ENCODE assay signal across 9 cellular contexts in the genomic region with DNA sequence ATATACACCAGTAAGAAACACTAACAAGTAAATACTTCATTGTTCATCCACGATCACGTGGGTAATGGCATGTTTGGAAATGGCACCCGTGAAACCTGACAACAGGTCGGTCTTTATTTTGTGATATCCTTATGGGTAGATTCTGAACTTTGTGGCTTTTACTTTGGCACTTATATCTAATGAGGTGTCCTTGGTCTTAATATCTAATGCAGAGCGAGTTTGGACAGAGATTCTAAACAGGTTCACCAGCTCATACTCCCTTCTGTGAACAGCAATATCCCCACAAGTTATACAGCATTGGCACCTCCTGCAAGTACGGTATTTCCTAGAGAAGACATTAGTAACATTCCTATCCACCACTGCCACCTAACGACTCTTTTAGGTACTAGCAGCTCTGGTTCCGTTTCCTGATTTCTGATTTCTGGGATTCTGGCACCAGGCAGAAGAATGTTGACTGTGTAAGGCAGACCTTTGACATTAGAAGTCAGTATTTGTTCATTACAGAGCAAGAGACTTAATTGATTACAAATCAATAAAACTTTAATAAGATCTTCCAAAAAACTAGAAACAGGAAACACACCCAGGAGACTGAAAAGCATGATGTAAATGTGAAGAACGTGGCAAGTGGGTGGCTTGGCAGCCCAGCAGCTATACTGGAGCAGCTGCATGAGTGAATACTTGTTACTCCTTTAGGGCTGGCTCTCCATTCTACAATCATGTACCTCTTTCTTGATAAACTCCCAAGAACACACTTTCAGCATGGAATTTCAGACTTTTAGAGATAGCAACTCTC. TPM values are rescaled to one million over a fixed set of nuclear protein-coding genes. Genes with fewer than 3 reads are reported as not detected.
A peak's percentile ranks its signal among the peaks of the same experiment; 100 is the strongest.
DNase-seq lines count a peak whose midpoint lies in the region; ATAC-seq, FAIRE-seq and TF ChIP-seq lines count a peak whose summit lies in the region.
"Had no signal": no experiment of that assay in that cellular context is flagged by ENCODE, and none has a peak within 500 bp of the region (broad histone marks: within the 10 kb centered on the region; RNA-seq: fewer than 3 reads in every experiment).

No MANE protein-coding gene starts in this region.

- POLR2A ChIA-PET in K562 (lab: Yijun Ruan, JAX) = interaction anchor here (0.6 to 1.5 kb wide), 3 partner anchors 17 to 129 kb away, joined by 3 read pairs; no protein-coding TSS in a partner anchor

- TF ChIP-seq EP300 in K562 (IDR thresholded peaks at IDR 0.05; ENCODE audit: low read length) = no peak

- H3K4me3 ChIP-seq in K562 (no peak overlapping the region), smooth muscle cell (no peak overlapping the region)

- no peaks in the 10 kb centered on the region for H3K79me2 ChIP-seq in K562 (ENCODE audit: control insufficient read depth, insufficient read depth, low read length)
- H3K79me2 ChIP-seq in smooth muscle cell (ENCODE audit: low read depth) = no peaks in the 10 kb centered on the region

- H3K27me3 ChIP-seq in K562 (ENCODE audit: control insufficient read depth in 2 of 2, insufficient read depth in 2 of 2, low read length in 2 of 2) (no peaks in the 10 kb centered on the region), smooth muscle cell (ENCODE audit: low read depth) (no peaks in the 10 kb centered on the region)

- CTCF ChIA-PET in K562 (lab: Yijun Ruan, JAX; ENCODE audit: low intra/inter-chr PET ratio) = interaction anchor here (0.9 to 3.4 kb wide), 7 partner anchors 8 to 164 kb away, joined by 3 to 49 read pairs (median 4); no protein-coding TSS in a partner anchor

- H3F3A ChIP-seq in smooth muscle cell (ENCODE audit: low read depth) = no peaks in the 10 kb centered on the region

- peak; percentile 61 for ATAC-seq in GM21390 (IDR thresholded peaks at IDR 0.05; ENCODE audit: unreplicated experiment)
- ATAC-seq in K562 = peak; percentile 87
- no peak for ATAC-seq in GM21717 (IDR thresholded peaks at IDR 0.05; ENCODE audit: unreplicated experiment)

- in situ Hi-C loops in K562 (cut with MboI) = loop anchor here (5.0 kb wide), 2 partner anchors 79 to 161 kb away; no protein-coding TSS in a partner anchor

- no peak for TF ChIP-seq POLR2A in K562 (conservative IDR thresholded peaks at IDR 0.05)

- H3K9me3 ChIP-seq in K562 (replicated peaks; ENCODE audit: control insufficient read depth, insufficient read depth, low read depth, low read length) = no peaks in the 10 kb centered on the region
- H3K9me3 ChIP-seq in smooth muscle cell (replicated peaks; ENCODE audit: low read depth) = no peaks in the 10 kb centered on the region

- H3K4me1 ChIP-seq in K562 (replicated peaks in 1 of 2; ENCODE audit: control insufficient read depth in 2 of 2, insufficient read depth in 2 of 2, low read length in 2 of 2) (no peaks in the 10 kb centered on the region; a peak in 1 of 5 replicates), smooth muscle cell (ENCODE audit: low read depth) (no peaks in the 10 kb centered on the region)

- intact Hi-C loops in K562 (cut with micrococcal nuclease) = loop anchor here (1.0 to 5.0 kb wide), 2 partner anchors 34 to 82 kb away; no protein-coding TSS in a partner anchor

- H3K9me1 ChIP-seq in K562 (ENCODE audit: control insufficient read depth, insufficient read depth, low read length) = no peaks in the 10 kb centered on the region

- peak; percentile 80 to 85 for TF ChIP-seq RAD21 in K562 (CRISPR knock-in tag; conservative IDR thresholded peaks at IDR 0.05 in 1 of 2, IDR thresholded peaks at IDR 0.05 in 1 of 2)

- H3K4me2 ChIP-seq in K562 (ENCODE audit: insufficient read depth, low read length) = no peak overlapping the region
- no peak overlapping the region for H3K4me2 ChIP-seq in smooth muscle cell

- H3K36me3 ChIP-seq in K562 (ENCODE audit: control insufficient read depth, insufficient read depth, low read length) (no peaks in the 10 kb centered on the region), smooth muscle cell (ENCODE audit: low read depth) (no peaks in the 10 kb centered on the region)

- DNase-seq in DMS 273 (lab: John Stamatoyannopoulos, UW; ENCODE audit: unreplicated experiment) (peak; percentile 87), NCI-H1048 (lab: John Stamatoyannopoulos, UW) (peak; percentile 50), SK-N-DZ (ENCODE audit: low spot score) (peak; percentile 53), K562 (ENCODE audit: extremely low read depth in 1 of 4, low spot score in 3 of 4) (peak; percentile 41 to 70 (median 52)), iPS DF 4.7 (ENCODE audit: extremely low read depth, low spot score) (peak; percentile 72), smooth muscle cell (lab: John Stamatoyannopoulos, UW; ENCODE audit: unreplicated experiment) (no peak)

- H2AFZ ChIP-seq in K562 (ENCODE audit: low read depth, low read length) (peak overlapping the region; percentile 52), smooth muscle cell (ENCODE audit: low read depth) (no peak overlapping the region)

- H3K27ac ChIP-seq in K562 (ENCODE audit: extremely low read depth, low read depth, low read length) = no peak overlapping the region
- no peak overlapping the region for H3K27ac ChIP-seq in smooth muscle cell (ENCODE audit: low read depth)

- no peak overlapping the region for H3K9ac ChIP-seq in K562 (ENCODE audit: insufficient read depth in 1 of 2, low read depth in 2 of 2, low read length in 2 of 2)
- H3K9ac ChIP-seq in smooth muscle cell (ENCODE audit: low read depth) = no peak overlapping the region

- BruUV-seq in K562 (replicated peaks; lab: Mats Ljungman, UMichigan) = no TSS peak

- H4K20me1 ChIP-seq in K562 (replicated peaks; ENCODE audit: control insufficient read depth, insufficient read depth, low read length) (no peaks in the 10 kb centered on the region), smooth muscle cell (ENCODE audit: low read depth) (peaks cover 3% of the 10 kb centered on the region)

- 15% methylated on average over 9 of the region's 9 CpGs for WGBS in K562 (ENCODE audit: insufficient coverage, low coverage, missing lambda C conversion rate)
- WGBS in smooth muscle cell (ENCODE audit: low lambda C conversion rate) = 41% methylated on average over 9 of the region's 9 CpGs

- TF ChIP-seq CTCF in K562 (IDR thresholded peaks at IDR 0.05 in 2 of 3, conservative IDR thresholded peaks at IDR 0.05 in 1 of 3; ENCODE audit: insufficient read depth in 2 of 3, low read depth in 1 of 3, low read length in 3 of 3) (peak; percentile 70 to 79 (median 70)), smooth muscle cell (IDR thresholded peaks at IDR 0.05; ENCODE audit: borderline replicate concordance, insufficient read depth, poor library complexity, severe bottlenecking) (peak; percentile 75)

- FAIRE-seq in K562 (lab: Jason Lieb, UNC) = peak; percentile 92

RNA-seq across cellular contexts. Expression of gene ANG, which starts 2.5 kb away (rescaled TPM):
- polyA plus RNA-seq in SK-N-DZ (2014; cell fraction: cytosol; rRNA removed) = 0.17 TPM in 1 of 2 replicates, not detected in the other
- polyA plus RNA-seq in SK-N-DZ (2014; cell fraction: nucleus; rRNA removed) = 0.19 TPM in 1 of 2 replicates, not detected in the other
- not detected in 2 replicates for total RNA-seq in K562 (2011; cell fraction: chromatin; rRNA removed; ENCODE audit: low replicate concordance)
- total RNA-seq in K562 (2011; cell fraction: nucleolus; rRNA removed) = not detected in 2 replicates
- total RNA-seq in K562 (2011; cell fraction: nucleoplasm; rRNA removed) = not detected in 2 replicates
- total RNA-seq in K562 (2014; rRNA removed) = 0.73 TPM in 1 of 2 replicates, not detected in the other
- total RNA-seq in K562 (2014; rRNA removed; fragmentation: Illumina TruSeq; extraction: Trizol) = not detected in 2 replicates
- total RNA-seq in K562 (2015; rRNA removed; fragmentation: Illumina TruSeq; extraction: Trizol) = not detected in 2 replicates
- total RNA-seq in K562 (2021) = 0.42 and 0.44 TPM in 2 replicates
- 0.12 and 0.22 TPM in 2 replicates for polyA plus RNA-seq in K562 (2011; rRNA removed)
- polyA plus RNA-seq in K562 (2011; cell fraction: cytosol; rRNA removed) = 0.18 and 0.42 TPM in 2 replicates
- not detected in 2 replicates for polyA plus RNA-seq in K562 (2011; cell fraction: nucleus; rRNA removed)
- 0.27 and 0.37 TPM in 2 replicates for polyA plus RNA-seq in K562 (2012)
- 0.26 TPM in 1 of 2 replicates, not detected in the other for polyA plus RNA-seq in K562 (2014; fragmentation: Illumina TruSeq; extraction: Trizol)
- polyA plus RNA-seq in K562 (2014; fragmentation: Nextera tagmentation; extraction: Ambion mirVana) = under 1 TPM; 0.21 to 0.34 TPM
- polyA plus RNA-seq in K562 (2014; rRNA removed) = 0.96 TPM in 1 of 2 replicates, not detected in the other
- polyA minus RNA-seq in K562 (2011; rRNA and poly(A)+ RNA removed) = not detected in 2 replicates
- not detected in 2 replicates for polyA minus RNA-seq in K562 (2011; cell fraction: cytosol; rRNA and poly(A)+ RNA removed)
- not detected in 2 replicates for polyA minus RNA-seq in K562 (2011; cell fraction: nucleus; rRNA and poly(A)+ RNA removed)
- total RNA-seq in smooth muscle cell = 7.1 and 13.8 TPM in 2 replicates
- polyA plus RNA-seq in smooth muscle cell = 19.5 TPM in 2 replicates

RNA-seq across cellular contexts. Expression of gene RNASE4, which starts 6.7 kb away (rescaled TPM):
- 0.20 and 1.4 TPM in 2 replicates for polyA plus RNA-seq in SK-N-DZ (2014; cell fraction: cytosol; rRNA removed)
- not detected in 2 replicates for polyA plus RNA-seq in SK-N-DZ (2014; cell fraction: nucleus; rRNA removed)
- not detected in 2 replicates for total RNA-seq in K562 (2011; cell fraction: chromatin; rRNA removed; ENCODE audit: low replicate concordance)
- 0.13 TPM in 1 of 2 replicates, not detected in the other for total RNA-seq in K562 (2011; cell fraction: nucleolus; rRNA removed)
- total RNA-seq in K562 (2011; cell fraction: nucleoplasm; rRNA removed) = 0.38 TPM in 1 of 2 replicates, not detected in the other
- 0.09 and 0.12 TPM in 2 replicates for total RNA-seq in K562 (2014; rRNA removed)
- 0.22 TPM in 1 of 2 replicates, not detected in the other for total RNA-seq in K562 (2014; rRNA removed; fragmentation: Illumina TruSeq; extraction: Trizol)
- total RNA-seq in K562 (2015; rRNA removed; fragmentation: Illumina TruSeq; extraction: Trizol) = not detected in 2 replicates
- total RNA-seq in K562 (2021) = 0.22 and 0.29 TPM in 2 replicates
- 0.10 and 0.53 TPM in 2 replicates for polyA plus RNA-seq in K562 (2011; rRNA removed)
- 0.12 and 0.46 TPM in 2 replicates for polyA plus RNA-seq in K562 (2011; cell fraction: cytosol; rRNA removed)
- polyA plus RNA-seq in K562 (2011; cell fraction: nucleus; rRNA removed) = 0.11 and 0.18 TPM in 2 replicates
- 0.14 and 0.64 TPM in 2 replicates for polyA plus RNA-seq in K562 (2012)
- 0.09 TPM in 1 of 2 replicates, not detected in the other for polyA plus RNA-seq in K562 (2014; fragmentation: Illumina TruSeq; extraction: Trizol)
- polyA plus RNA-seq in K562 (2014; fragmentation: Nextera tagmentation; extraction: Ambion mirVana) = under 1 TPM; 0.13 to 0.14 TPM
- polyA plus RNA-seq in K562 (2014; rRNA removed) = not detected in 2 replicates
- 0.39 TPM in 1 of 2 replicates, not detected in the other for polyA minus RNA-seq in K562 (2011; rRNA and poly(A)+ RNA removed)
- not detected in 2 replicates for polyA minus RNA-seq in K562 (2011; cell fraction: cytosol; rRNA and poly(A)+ RNA removed)
- not detected in 2 replicates for polyA minus RNA-seq in K562 (2011; cell fraction: nucleus; rRNA and poly(A)+ RNA removed)
- total RNA-seq in smooth muscle cell = 34.8 and 41.8 TPM in 2 replicates
- polyA plus RNA-seq in smooth muscle cell = 20.1 and 28.6 TPM in 2 replicates

RNA-seq across cellular contexts. Expression of gene OR6S1, which starts 49.6 kb away (rescaled TPM):
- not detected in 2 replicates for polyA plus RNA-seq in SK-N-DZ (2014; cell fraction: cytosol; rRNA removed)
- polyA plus RNA-seq in SK-N-DZ (2014; cell fraction: nucleus; rRNA removed) = not detected in 2 replicates
- total RNA-seq in K562 (2011; cell fraction: chromatin; rRNA removed; ENCODE audit: low replicate concordance) = not detected in 2 replicates
- not detected in 2 replicates for total RNA-seq in K562 (2011; cell fraction: nucleolus; rRNA removed)
- total RNA-seq in K562 (2011; cell fraction: nucleoplasm; rRNA removed) = not detected in 2 replicates
- not detected in 2 replicates for total RNA-seq in K562 (2014; rRNA removed)
- total RNA-seq in K562 (2014; rRNA removed; fragmentation: Illumina TruSeq; extraction: Trizol) = not detected in 2 replicates
- total RNA-seq in K562 (2015; rRNA removed; fragmentation: Illumina TruSeq; extraction: Trizol) = not detected in 2 replicates
- not detected in 2 replicates for total RNA-seq in K562 (2021)
- not detected in 2 replicates for polyA plus RNA-seq in K562 (2011; rRNA removed)
- not detected in 2 replicates for polyA plus RNA-seq in K562 (2011; cell fraction: cytosol; rRNA removed)
- not detected in 2 replicates for polyA plus RNA-seq in K562 (2011; cell fraction: nucleus; rRNA removed)
- not detected in 2 replicates for polyA plus RNA-seq in K562 (2012)
- not detected in 2 replicates for polyA plus RNA-seq in K562 (2014; fragmentation: Illumina TruSeq; extraction: Trizol)
- polyA plus RNA-seq in K562 (2014; fragmentation: Nextera tagmentation; extraction: Ambion mirVana) = not detected
- not detected in 2 replicates for polyA plus RNA-seq in K562 (2014; rRNA removed)
- polyA minus RNA-seq in K562 (2011; rRNA and poly(A)+ RNA removed) = not detected in 2 replicates
- polyA minus RNA-seq in K562 (2011; cell fraction: cytosol; rRNA and poly(A)+ RNA removed) = not detected in 2 replicates
- polyA minus RNA-seq in K562 (2011; cell fraction: nucleus; rRNA and poly(A)+ RNA removed) = not detected in 2 replicates
- total RNA-seq in smooth muscle cell = not detected in 2 replicates
- polyA plus RNA-seq in smooth muscle cell = not detected in 2 replicates
- total RNA-seq: activated CD8-positive, alpha-beta memory T cell treated with anti-CD3 and anti-CD28 coated beads for 36 hours had no signal

RNA-seq across cellular contexts. Expression of gene EDDM3A, which starts 54.6 kb away (rescaled TPM):
- not detected in 2 replicates for polyA plus RNA-seq in SK-N-DZ (2014; cell fraction: cytosol; rRNA removed)
- polyA plus RNA-seq in SK-N-DZ (2014; cell fraction: nucleus; rRNA removed) = not detected in 2 replicates
- not detected in 2 replicates for total RNA-seq in K562 (2011; cell fraction: chromatin; rRNA removed; ENCODE audit: low replicate concordance)
- not detected in 2 replicates for total RNA-seq in K562 (2011; cell fraction: nucleolus; rRNA removed)
- not detected in 2 replicates for total RNA-seq in K562 (2011; cell fraction: nucleoplasm; rRNA removed)
- total RNA-seq in K562 (2014; rRNA removed) (not detected in 2 replicates), K562 (2014; rRNA removed; fragmentation: Illumina TruSeq; extraction: Trizol) (not detected in 2 replicates), K562 (2015; rRNA removed; fragmentation: Illumina TruSeq; extraction: Trizol) (not detected in 2 replicates), K562 (2021) (not detected in 2 replicates), smooth muscle cell (not detected in 2 replicates)
- polyA plus RNA-seq in K562 (2011; rRNA removed) (not detected in 2 replicates), K562 (2014; fragmentation: Illumina TruSeq; extraction: Trizol) (not detected in 2 replicates), K562 (2014; fragmentation: Nextera tagmentation; extraction: Ambion mirVana) (not detected), K562 (2014; rRNA removed) (not detected in 2 replicates), smooth muscle cell (not detected in 2 replicates)
- not detected in 2 replicates for polyA plus RNA-seq in K562 (2011; cell fraction: cytosol; rRNA removed)
- polyA plus RNA-seq in K562 (2011; cell fraction: nucleus; rRNA removed) = not detected in 2 replicates
- polyA plus RNA-seq in K562 (2012) = not detected in 2 replicates
- not detected in 2 replicates for polyA minus RNA-seq in K562 (2011; rRNA and poly(A)+ RNA removed)
- polyA minus RNA-seq in K562 (2011; cell fraction: cytosol; rRNA and poly(A)+ RNA removed) = not detected in 2 replicates
- not detected in 2 replicates for polyA minus RNA-seq in K562 (2011; cell fraction: nucleus; rRNA and poly(A)+ RNA removed)
- total RNA-seq: activated CD8-positive, alpha-beta memory T cell treated with anti-CD3 and anti-CD28 coated beads for 36 hours had no signal

Comparison
In these comparisons a context has a peak if more than half of its experiments do, and no peak if none do; other contexts are left out.
1. RNA of gene RNASE4, which starts 6.7 kb away (total RNA-seq): 34.8 to 41.8 TPM in smooth muscle cell; 0.09 to 0.38 TPM in K562; every median in the first group is over 10 times any median in the second.